ENCODE assay signal across 1 cellular context in the genomic region with DNA sequence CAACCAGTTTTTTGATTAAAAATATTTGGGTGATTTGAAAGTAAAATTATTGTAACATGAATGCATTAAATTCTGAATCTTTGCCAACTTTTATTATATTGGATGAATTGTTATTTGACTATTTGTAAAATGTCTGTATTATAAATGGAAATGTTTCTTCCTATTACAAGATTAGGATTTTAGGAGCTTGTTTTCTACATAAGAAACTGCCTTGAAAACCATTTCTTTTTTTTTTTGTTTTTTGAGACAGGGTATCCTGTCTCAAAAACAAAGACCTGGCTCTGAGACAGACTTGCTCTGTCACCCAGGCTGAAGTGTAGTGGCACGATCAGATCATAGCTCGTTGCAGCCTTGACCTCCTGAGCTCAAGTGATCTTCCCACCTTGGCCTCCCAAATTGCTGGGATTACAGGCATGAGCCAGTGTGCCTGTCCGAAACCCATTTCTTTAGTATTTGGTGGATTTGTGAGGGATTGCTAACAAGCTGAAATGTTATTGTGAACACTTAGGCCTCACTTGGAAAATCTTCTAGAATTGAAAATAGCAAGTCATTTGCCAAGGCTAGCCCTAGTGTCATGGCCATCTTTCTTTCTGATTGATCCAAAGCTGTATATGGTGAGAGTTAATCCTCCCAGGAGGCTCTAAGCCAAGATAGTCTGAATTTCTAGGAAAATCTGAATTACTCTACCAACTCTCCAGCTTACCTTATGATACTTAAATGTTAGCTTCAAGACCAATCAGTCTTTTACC.
TF ChIP-seq lines count a peak whose summit lies in the region.

No MANE protein-coding gene starts in this region.

TF ChIP-seq in H1, 55 proteins besides CTCF, POLR2A, EP300 and RAD21:
- TF ChIP-seq ATF2 (IDR thresholded peaks at IDR 0.05; ENCODE audit: low read length) = no peak
- no peak for TF ChIP-seq BRCA1 (IDR thresholded peaks at IDR 0.05; ENCODE audit: low read depth, low read length)
- TF ChIP-seq RFX5 (IDR thresholded peaks at IDR 0.05; ENCODE audit: borderline replicate concordance, low read depth, low read length) = no peak
- TF ChIP-seq JUND (IDR thresholded peaks at IDR 0.05; ENCODE audit: low read length) = no peak
- TF ChIP-seq SIX5 (IDR thresholded peaks at IDR 0.05; ENCODE audit: low read depth, low read length) = no peak
- TF ChIP-seq EGR1 (IDR thresholded peaks at IDR 0.05; ENCODE audit: borderline replicate concordance, low read depth, low read length) = no peak
- TF ChIP-seq, protein P1, sequence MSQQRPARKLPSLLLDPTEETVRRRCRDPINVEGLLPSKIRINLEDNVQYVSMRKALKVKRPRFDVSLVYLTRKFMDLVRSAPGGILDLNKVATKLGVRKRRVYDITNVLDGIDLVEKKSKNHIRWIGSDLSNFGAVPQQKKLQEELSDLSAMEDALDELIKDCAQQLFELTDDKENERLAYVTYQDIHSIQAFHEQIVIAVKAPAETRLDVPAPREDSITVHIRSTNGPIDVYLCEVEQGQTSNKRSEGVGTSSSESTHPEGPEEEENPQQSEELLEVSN (IDR thresholded peaks at IDR 0.05) = no peak
- no peak for TF ChIP-seq POLR2AphosphoS5 (IDR thresholded peaks at IDR 0.05; ENCODE audit: low read depth, low read length)
- TF ChIP-seq SP4 (IDR thresholded peaks at IDR 0.05; ENCODE audit: low read length) = no peak
